17 cellular contexts compared by ENCODE assay signal in genomic region chr4:156884183-156884582, GRCh38.
DNase-seq lines count a peak whose midpoint lies in the region; ATAC-seq and TF ChIP-seq lines count a peak whose summit lies in the region.
"Had no signal": no experiment of that assay in that cellular context is flagged by ENCODE, and none has a peak within 500 bp of the region (broad histone marks: within the 10 kb centered on the region; RNA-seq: fewer than 3 reads in every experiment).

No MANE protein-coding gene starts in this region.

- no peak overlapping the region for H3K14ac ChIP-seq in IMR-90 (replicated peaks; ENCODE audit: low read depth, low read length)

- H3K56ac ChIP-seq in IMR-90 (ENCODE audit: extremely low read depth, insufficient read depth, low read length), result no peak overlapping the region

- no peak for TF ChIP-seq POLR2A in IMR-90 (IDR thresholded peaks at IDR 0.05; ENCODE audit: low read depth, low read length)

- peaks cover 19 to 26% of the 10 kb centered on the region in 2 experiments for H3K79me1 ChIP-seq in IMR-90 (ENCODE audit: low read depth in 1 of 2, low read length in 2 of 2)

- no peaks in the 10 kb centered on the region for H3K9me3 ChIP-seq in IMR-90 (ENCODE audit: control insufficient read depth, insufficient read depth, low read length)
- H3K9me3 ChIP-seq in SK-N-SH, result peaks cover 7% of the 10 kb centered on the region; the same call in 1 of the 2 replicates
- H3K9me3 ChIP-seq in CD4-positive, alpha-beta T cell (ENCODE audit: control insufficient read depth, low read length), result no peaks in the 10 kb centered on the region
- H3K9me3 ChIP-seq: Caco-2, HAP-1 had no signal

- POLR2A ChIA-PET in IMR-90 (lab: Charles Lee; ENCODE audit: unreplicated experiment) (no interaction called here), SK-N-SH (lab: Yijun Ruan, JAX) (no interaction called here)
- POLR2A ChIA-PET in CD4-positive, alpha-beta T cell (lab: Charles Lee), result no interaction called here

- H3K18ac ChIP-seq in IMR-90 (ENCODE audit: low read depth, low read length), result no peak overlapping the region

- no peak overlapping the region for H3K4ac ChIP-seq in IMR-90 (ENCODE audit: low read depth, low read length)

- no peak overlapping the region for H2BK15ac ChIP-seq in IMR-90 (ENCODE audit: low read depth, low read length)

- peaks cover 14% of the 10 kb centered on the region for H3K4me1 Mint-ChIP-seq in mesothelial cell of epicardium
- no peaks in the 10 kb centered on the region for H3K4me1 Mint-ChIP-seq in CD4-positive, alpha-beta T cell (ENCODE audit: low read depth)
- H3K4me1 Mint-ChIP-seq in activated naive CD4-positive, alpha-beta T cell treated with anti-CD3 and anti-CD28 coated beads for 36 hours (ENCODE audit: low read depth), result no peaks in the 10 kb centered on the region

- peak overlapping the region; percentile 40 for H3K27ac Mint-ChIP-seq in mesothelial cell of epicardium
- H3K27ac Mint-ChIP-seq in CD4-positive, alpha-beta T cell, result no peak overlapping the region
- H3K27ac Mint-ChIP-seq in activated naive CD4-positive, alpha-beta T cell treated with anti-CD3 and anti-CD28 coated beads for 36 hours, result no peak overlapping the region

- H2AFZ ChIP-seq in IMR-90 (replicated peaks; ENCODE audit: low read length, poor library complexity) (no peak overlapping the region), SK-N-SH (ENCODE audit: low read depth) (no peak overlapping the region)

- H3K9me1 ChIP-seq in IMR-90 (ENCODE audit: insufficient read depth, low read length), result no peaks in the 10 kb centered on the region

- peak overlapping the region; percentile 57 for H4K5ac ChIP-seq in IMR-90 (ENCODE audit: low read depth, low read length)

- dilution Hi-C loops in IMR-90 (cut with HindIII; ENCODE audit: low sequenced_read_pairs, unreplicated experiment), result no loop called here

- H2AK9ac ChIP-seq in IMR-90 (replicated peaks; ENCODE audit: low read depth, low read length, poor library complexity), result no peak overlapping the region

- no peak overlapping the region for H2BK5ac ChIP-seq in IMR-90 (ENCODE audit: low read depth, low read length, poor library complexity, severe bottlenecking)

- no peak for DNase-seq in IMR-90
- DNase-seq in SK-N-SH, result no peak
- DNase-seq in epithelial cell of prostate (ENCODE audit: low read depth, low spot score), result no peak
- DNase-seq in mesothelial cell of epicardium (ENCODE audit: low spot score in 2 of 2, unreplicated experiment in 2 of 2), result no peak
- DNase-seq in CD4-positive, alpha-beta T cell, result no peak
- DNase-seq in OCI-M2 (lab: John Stamatoyannopoulos, UW; ENCODE audit: unreplicated experiment), result no peak
- no peak for DNase-seq in activated naive CD4-positive, alpha-beta T cell treated with anti-CD3 and anti-CD28 coated beads for 36 hours
- no peak for DNase-seq in COR-L47 (lab: John Stamatoyannopoulos, UW)
- DNase-seq: C1 segment of cervical spinal cord, Caco-2, GDM1, NCI-H187, NCI-H345, NCI-H524 treated with DMSO at 0.1 percent for 48 hours had no signal

- H4K8ac ChIP-seq in IMR-90 (ENCODE audit: low read depth in 2 of 2, low read length in 2 of 2), result 0 out of 4 replicates have a peak overlapping the region, but pooled peaks of 1 of the 2 experiments have one; percentile 3

- WGBS in IMR-90 (ENCODE audit: extremely low coverage in 2 of 2, insufficient read length in 1 of 2), 2 experiments, result no CpG with 5 or more reads among the region's 3 CpGs
- 1% methylated on average over 3 of the region's 3 CpGs for WGBS in SK-N-SH (ENCODE audit: low lambda C conversion rate)

- ATAC-seq in IMR-90 (ENCODE audit: low read depth), result no peak
- no peak for ATAC-seq in CD4-positive, alpha-beta T cell (ENCODE audit: poor library complexity)
- ATAC-seq: K562, Right ventricle myocardium inferior had no signal

- H2BK20ac ChIP-seq in IMR-90 (ENCODE audit: low read depth, low read length), result no peak overlapping the region

- 0 out of 2 replicates have a peak, but pooled peaks cover 1% of the 10 kb centered on the region for H3K36me3 ChIP-seq in IMR-90 (ENCODE audit: control insufficient read depth, insufficient read depth, low read length)
- H3K36me3 ChIP-seq in SK-N-SH (replicated peaks in 1 of 2; ENCODE audit: control insufficient read depth in 1 of 2, insufficient read depth in 2 of 2, low read length in 1 of 2), result peaks cover 0 to 19% of the 10 kb centered on the region in 2 experiments
- H3K36me3 ChIP-seq: HAP-1 had no signal

- no TSS peak for BruUV-seq in IMR-90 (replicated peaks; lab: Mats Ljungman, UMichigan)

- peaks cover 19% of the 10 kb centered on the region for H3F3A ChIP-seq in SK-N-SH (replicated peaks; ENCODE audit: insufficient read depth)

- H3K9me2 ChIP-seq in SK-N-SH, result no peaks in the 10 kb centered on the region

- in situ Hi-C loops in IMR-90 (cut with MboI; ENCODE audit: low sequenced_read_pairs), result no loop called here

- H3K4me2 ChIP-seq in IMR-90 (ENCODE audit: low read depth, low read length) (no peak overlapping the region; the same call in 1 of the 2 replicates), SK-N-SH (peak overlapping the region; percentile 21)

- H4K20me1 ChIP-seq in IMR-90 (ENCODE audit: insufficient read depth, low read length) (peaks cover 3% of the 10 kb centered on the region; the same call in 1 of the 2 replicates), SK-N-SH (ENCODE audit: insufficient read depth) (no peaks in the 10 kb centered on the region)

- no peak overlapping the region for H3K9ac ChIP-seq in IMR-90 (ENCODE audit: low read depth, low read length)
- peak overlapping the region; percentile 18; the same call in 1 of the 2 replicates for H3K9ac ChIP-seq in SK-N-SH

- H3K27ac ChIP-seq in IMR-90 (ENCODE audit: insufficient read depth, low read length) (no peak overlapping the region), SK-N-SH (ENCODE audit: low read depth in 2 of 2, low read length in 1 of 2) (peak overlapping the region in 1 of 2 experiments; percentile 21; a peak in 1 of 4 replicates), epithelial cell of prostate (peak overlapping the region; percentile 4)
- no peak overlapping the region for H3K27ac ChIP-seq in CD4-positive, alpha-beta T cell (ENCODE audit: low read depth, low read length)

- no peak for TF ChIP-seq RAD21 in IMR-90 (IDR thresholded peaks at IDR 0.05; ENCODE audit: low read length)
- TF ChIP-seq RAD21 in SK-N-SH (IDR thresholded peaks at IDR 0.05; ENCODE audit: low read length), result no peak

- no peak overlapping the region for H4K91ac ChIP-seq in IMR-90 (ENCODE audit: insufficient read depth, low read depth, low read length)

- no peak for TF ChIP-seq CTCF in IMR-90 (conservative IDR thresholded peaks at IDR 0.05; ENCODE audit: low read depth, low read length)
- no peak for TF ChIP-seq CTCF in SK-N-SH (IDR thresholded peaks at IDR 0.05)
- TF ChIP-seq CTCF in mesothelial cell of epicardium (IDR thresholded peaks at IDR 0.05; ENCODE audit: unreplicated experiment), result no peak
- no peak for TF ChIP-seq CTCF in CD4-positive, alpha-beta T cell (IDR thresholded peaks at IDR 0.05)

- H2AK5ac ChIP-seq in IMR-90 (ENCODE audit: low read depth, low read length), result no peak overlapping the region

- CTCF ChIA-PET in IMR-90 (lab: Yijun Ruan, JAX), result no interaction called here
- CTCF ChIA-PET in SK-N-SH (lab: Yijun Ruan, JAX), result no interaction called here
- CTCF ChIA-PET in CD4-positive, alpha-beta T cell (lab: Charles Lee), result no interaction called here
- CTCF ChIA-PET in activated naive CD4-positive, alpha-beta T cell treated with anti-CD3 and anti-CD28 coated beads for 36 hours (lab: Charles Lee), result no interaction called here

- no peak overlapping the region for H3K4me3 Mint-ChIP-seq in mesothelial cell of epicardium
- H3K4me3 Mint-ChIP-seq in CD4-positive, alpha-beta T cell, result no peak overlapping the region
- H3K4me3 Mint-ChIP-seq in activated naive CD4-positive, alpha-beta T cell treated with anti-CD3 and anti-CD28 coated beads for 36 hours, result no peak overlapping the region

- no peak for TF ChIP-seq EP300 in SK-N-SH (IDR thresholded peaks at IDR 0.05; ENCODE audit: borderline replicate concordance in 1 of 2, low read depth in 1 of 2, low read length in 1 of 2)

- H3K27me3 Mint-ChIP-seq in mesothelial cell of epicardium (ENCODE audit: low read depth), result no peaks in the 10 kb centered on the region
- no peaks in the 10 kb centered on the region for H3K27me3 Mint-ChIP-seq in CD4-positive, alpha-beta T cell
- H3K27me3 Mint-ChIP-seq in activated naive CD4-positive, alpha-beta T cell treated with anti-CD3 and anti-CD28 coated beads for 36 hours (ENCODE audit: low read depth), result no peaks in the 10 kb centered on the region

- no peaks in the 10 kb centered on the region for H3K27me3 ChIP-seq in IMR-90 (ENCODE audit: control insufficient read depth, insufficient read depth, low read length)
- H3K27me3 ChIP-seq in SK-N-SH (ENCODE audit: insufficient read depth), result no peaks in the 10 kb centered on the region
- no peaks in the 10 kb centered on the region for H3K27me3 ChIP-seq in CD4-positive, alpha-beta T cell (ENCODE audit: control insufficient read depth, insufficient read depth, low read length)

- intact Hi-C loops in IMR-90 (cut with micrococcal nuclease), result no loop called here
- intact Hi-C loops in CD4-positive, alpha-beta T cell (cut with DNase I, micrococcal nuclease), result no loop called here
- intact Hi-C loops in activated naive CD4-positive, alpha-beta T cell treated with anti-CD3 and anti-CD28 coated beads for 36 hours (cut with micrococcal nuclease), result no loop called here

- no peak overlapping the region for H2BK120ac ChIP-seq in IMR-90 (ENCODE audit: low read depth, low read length)

- H3K4me1 ChIP-seq in IMR-90 (ENCODE audit: control insufficient read depth, insufficient read depth, low read length) (peaks cover 2% of the 10 kb centered on the region; the same call in 1 of the 2 replicates), SK-N-SH (ENCODE audit: control insufficient read depth in 1 of 2, insufficient read depth in 2 of 2, low read depth in 1 of 2, low read length in 1 of 2) (no peaks in the 10 kb centered on the region)
- H3K4me1 ChIP-seq: Caco-2 had no signal

- H3K36me3 Mint-ChIP-seq in mesothelial cell of epicardium, result peaks cover 26% of the 10 kb centered on the region
- no peaks in the 10 kb centered on the region for H3K36me3 Mint-ChIP-seq in CD4-positive, alpha-beta T cell (ENCODE audit: low read depth)
- no peaks in the 10 kb centered on the region for H3K36me3 Mint-ChIP-seq in activated naive CD4-positive, alpha-beta T cell treated with anti-CD3 and anti-CD28 coated beads for 36 hours (ENCODE audit: low read depth)

- peaks cover 37% of the 10 kb centered on the region for H3K9me3 Mint-ChIP-seq in mesothelial cell of epicardium
- H3K9me3 Mint-ChIP-seq in CD4-positive, alpha-beta T cell, result peaks cover 4% of the 10 kb centered on the region
- peaks cover 2% of the 10 kb centered on the region for H3K9me3 Mint-ChIP-seq in activated naive CD4-positive, alpha-beta T cell treated with anti-CD3 and anti-CD28 coated beads for 36 hours

- H3K23ac ChIP-seq in IMR-90 (ENCODE audit: low read depth, low read length), result no peak overlapping the region

- peaks cover 89% of the 10 kb centered on the region for H3K79me2 ChIP-seq in SK-N-SH (ENCODE audit: insufficient read depth)

- H3K4me3 ChIP-seq in IMR-90 (ENCODE audit: insufficient read depth, low read depth, low read length) (no peak overlapping the region), SK-N-SH (ENCODE audit: low read depth in 2 of 2, low read length in 1 of 2) (peak overlapping the region in 1 of 2 experiments; percentile 0; a peak in 1 of 4 replicates)
- H3K4me3 ChIP-seq: HAP-1, K562 had no signal

TF ChIP-seq in SK-N-SH, 30 proteins besides CTCF, POLR2A, EP300 and RAD21 (continues in another document):
- peak; percentile 15; the same call in 1 of the 2 replicates for TF ChIP-seq FOSL2 (IDR thresholded peaks at IDR 0.05; ENCODE audit: borderline replicate concordance, low read depth)
